ENCODE assay signal across 1 cellular context in the genomic region with DNA sequence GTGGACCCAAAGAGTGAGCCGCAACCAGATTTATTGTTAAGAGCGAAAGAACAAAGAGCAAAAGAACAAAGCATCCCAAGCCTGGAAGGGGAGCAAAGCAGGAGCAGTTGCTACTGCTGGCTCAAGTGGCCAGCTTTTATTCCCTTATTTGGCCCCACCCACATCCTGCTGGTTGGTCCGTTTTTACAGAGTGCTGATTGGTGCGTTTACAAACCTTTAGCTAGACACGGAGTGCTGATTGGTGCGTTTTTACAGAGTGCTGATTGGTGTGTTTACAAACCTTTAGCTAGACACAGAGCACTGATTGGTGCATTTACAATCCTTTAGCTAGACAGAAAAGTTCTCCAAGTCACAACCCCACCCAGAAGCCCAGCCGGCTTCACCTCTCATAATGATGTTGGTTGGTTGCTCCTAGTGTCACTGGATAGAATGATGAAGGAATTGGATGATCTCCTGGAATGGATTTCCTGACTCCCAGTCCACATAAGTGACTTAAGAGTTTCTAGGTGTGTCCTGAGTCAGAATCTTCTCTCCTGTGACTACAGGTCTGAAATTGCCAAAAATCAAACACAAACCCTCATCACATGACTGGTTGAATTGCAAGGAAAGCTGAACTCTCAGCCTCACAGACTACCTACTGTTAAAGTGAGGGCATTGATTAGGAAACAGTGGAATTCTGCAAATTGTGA.
TF ChIP-seq lines count a peak whose summit lies in the region.

No MANE protein-coding gene starts in this region.

TF ChIP-seq in HepG2, 621 proteins besides CTCF, POLR2A, EP300 and RAD21:
- TF ChIP-seq JDP2 (CRISPR knock-in tag; IDR thresholded peaks at IDR 0.05; ENCODE audit: borderline replicate concordance) (no peak), PHF21A (CRISPR knock-in tag; IDR thresholded peaks at IDR 0.05) (no peak), NFYB (CRISPR knock-in tag; IDR thresholded peaks at IDR 0.05) (peak; percentile 69), NFYC (CRISPR knock-in tag; IDR thresholded peaks at IDR 0.05) (peak; percentile 62), TRIM24 (CRISPR knock-in tag; IDR thresholded peaks at IDR 0.05) (no peak)
